In genomic region chr17:33201255-33201654, GRCh38 we compare ENCODE assay signal across 19 cellular contexts.
"Had no signal": no experiment of that assay in that cellular context is flagged by ENCODE, and none has a peak within 500 bp of the region (broad histone marks: within the 10 kb centered on the region; RNA-seq: fewer than 3 reads in every experiment).

No MANE protein-coding gene starts in this region.

- H2AFZ ChIP-seq: hepatocyte had no signal

- H3K4me1 Mint-ChIP-seq: naive thymus-derived CD8-positive, alpha-beta T cell; neural crest cell had no signal

- H3K4me1 ChIP-seq: suprapubic skin, tibial artery, upper lobe of left lung, uterus had no signal

- ATAC-seq: effector memory CD8-positive, alpha-beta T cell; left lobe of liver; mucosa of descending colon; naive thymus-derived CD8-positive, alpha-beta T cell; right cardiac atrium; stimulated activated naive CD8-positive, alpha-beta T cell treated with anti-CD3 and anti-CD28 coated beads, Interleukin-15, Interleukin-2, amounts not matched to agents 100 U/mL and 50 U/mL, for 24 hours had no signal

- H3K9me3 Mint-ChIP-seq: dendritic cell treated with granulocyte-macrophage colony-stimulating factor and Interleukin-4, amounts not matched to agents 40 ng/mL and 50 ng/mL, for 4 days; effector memory CD8-positive, alpha-beta T cell; naive thymus-derived CD8-positive, alpha-beta T cell; neural crest cell had no signal

- DNase-seq: effector memory CD8-positive, alpha-beta T cell; head of caudate nucleus; mucosa of descending colon; naive thymus-derived CD8-positive, alpha-beta T cell; nucleus accumbens; ovary; right cardiac atrium; stimulated activated CD4-positive, alpha-beta T cell treated with anti-CD3 and anti-CD28 coated beads, Interleukin-2, amount 100 ng/mL, for 48 hours; stimulated activated naive CD8-positive, alpha-beta T cell treated with anti-CD3 and anti-CD28 coated beads, Interleukin-15, Interleukin-2, amounts not matched to agents 100 U/mL and 50 U/mL, for 24 hours; upper lobe of left lung; uterus had no signal

- H3K36me3 ChIP-seq: ovary, suprapubic skin, tibial artery, upper lobe of left lung, uterus had no signal

- H3K36me3 Mint-ChIP-seq: naive thymus-derived CD8-positive, alpha-beta T cell had no signal

- H3K4me3 Mint-ChIP-seq: dendritic cell treated with granulocyte-macrophage colony-stimulating factor and Interleukin-4, amounts not matched to agents 40 ng/mL and 50 ng/mL, for 4 days; effector memory CD8-positive, alpha-beta T cell; naive thymus-derived CD8-positive, alpha-beta T cell; neural crest cell had no signal

- H3K27ac ChIP-seq: foreskin keratinocyte, hepatocyte, ovary, suprapubic skin, tibial artery, upper lobe of left lung had no signal

- H3K27me3 ChIP-seq: hepatocyte, ovary, upper lobe of left lung, uterus had no signal

- H3K4me2 ChIP-seq: hepatocyte, smooth muscle cell had no signal

- H3K4me3 ChIP-seq: hepatocyte, mucosa of descending colon, ovary, smooth muscle cell, suprapubic skin, tibial artery, upper lobe of left lung, uterus had no signal

- H3K79me2 ChIP-seq: hepatocyte had no signal

- H3K27ac Mint-ChIP-seq: dendritic cell treated with granulocyte-macrophage colony-stimulating factor and Interleukin-4, amounts not matched to agents 40 ng/mL and 50 ng/mL, for 4 days; effector memory CD8-positive, alpha-beta T cell had no signal
